ENCODE assay signal across 20 cellular contexts in the genomic region with DNA sequence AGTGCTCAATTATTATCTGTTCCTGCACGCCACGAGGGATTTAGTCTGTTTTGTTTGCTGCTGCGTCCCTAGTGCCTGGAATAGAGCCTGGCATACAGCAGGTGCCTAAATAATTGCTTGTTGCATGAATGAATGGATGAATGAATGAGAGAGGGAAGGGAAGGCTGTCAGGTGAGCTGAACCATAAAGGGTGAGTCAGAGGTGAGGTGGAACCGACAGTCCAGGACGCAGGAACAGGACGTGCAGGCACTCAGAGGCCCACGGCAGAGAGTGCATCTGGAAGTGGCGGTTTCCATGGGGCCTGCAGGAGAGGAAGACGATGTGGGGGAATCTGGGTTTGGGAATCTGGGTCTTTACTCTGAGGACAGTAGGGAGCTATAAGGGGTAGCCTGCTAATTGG. TPM values are rescaled to one million over a fixed set of nuclear protein-coding genes. Genes with fewer than 3 reads are reported as not detected.
A peak's percentile ranks its signal among the peaks of the same experiment; 100 is the strongest.
DNase-seq lines count a peak whose midpoint lies in the region; ATAC-seq and TF ChIP-seq lines count a peak whose summit lies in the region.
"Had no signal": no experiment of that assay in that cellular context is flagged by ENCODE, and none has a peak within 500 bp of the region (broad histone marks: within the 10 kb centered on the region; RNA-seq: fewer than 3 reads in every experiment).

No MANE protein-coding gene starts in this region.

- no peaks in the 10 kb centered on the region for H3K36me3 ChIP-seq in naive thymus-derived CD4-positive, alpha-beta T cell (ENCODE audit: control insufficient read depth in 2 of 3, insufficient read depth in 3 of 3, low read length in 3 of 3)
- H3K36me3 ChIP-seq: tibial artery had no signal

- no peak overlapping the region for H3K4me3 Mint-ChIP-seq in stimulated activated naive CD8-positive, alpha-beta T cell treated with anti-CD3 and anti-CD28 coated beads, Interleukin-15, amount 100 ng/mL, for 72 hours
- H3K4me3 Mint-ChIP-seq in activated B cell treated with CpG ODN at 0.5 μM for 24 hours: no peak overlapping the region
- no peak overlapping the region for H3K4me3 Mint-ChIP-seq in naive thymus-derived CD4-positive, alpha-beta T cell

- no peak for ATAC-seq in stimulated activated naive CD8-positive, alpha-beta T cell treated with anti-CD3 and anti-CD28 coated beads, Interleukin-15, amount 100 ng/mL, for 72 hours
- ATAC-seq in stimulated activated naive CD8-positive, alpha-beta T cell treated with anti-CD3 and anti-CD28 coated beads, Interleukin-15, Interleukin-2, amounts not matched to agents 100 U/mL and 50 U/mL, for 24 hours: no peak
- ATAC-seq in activated B cell treated with CpG ODN at 0.5 μM for 24 hours (ENCODE audit: low read depth): no peak
- no peak for ATAC-seq in naive thymus-derived CD4-positive, alpha-beta T cell
- ATAC-seq in HG03354 (IDR thresholded peaks at IDR 0.05; ENCODE audit: poor library complexity, severe bottlenecking, unreplicated experiment): no peak
- ATAC-seq: psoas muscle had no signal

- POLR2A ChIA-PET in activated B cell treated with CpG ODN at 0.5 μM for 24 hours (lab: Charles Lee): interaction anchor here (2.9 kb wide), 1 partner anchor 12 kb away, joined by 34 read pairs; no protein-coding TSS in a partner anchor
- POLR2A ChIA-PET in naive thymus-derived CD4-positive, alpha-beta T cell (lab: Charles Lee): interaction anchor here (0.8 kb wide), 1 partner anchor 1296 kb away, joined by 3 read pairs; the partner anchor contains the start of gene RPS24

- H3K27me3 ChIP-seq in naive thymus-derived CD4-positive, alpha-beta T cell (ENCODE audit: control insufficient read depth in 2 of 2, insufficient read depth in 2 of 2, low read length in 2 of 2): no peaks in the 10 kb centered on the region
- H3K27me3 ChIP-seq: tibial artery had no signal

- no peak overlapping the region for H3K27ac ChIP-seq in naive thymus-derived CD4-positive, alpha-beta T cell (ENCODE audit: low read depth, low read length)
- H3K27ac ChIP-seq: psoas muscle, tibial artery had no signal

- H3K27me3 Mint-ChIP-seq in stimulated activated naive CD8-positive, alpha-beta T cell treated with anti-CD3 and anti-CD28 coated beads, Interleukin-15, amount 100 ng/mL, for 72 hours: no peaks in the 10 kb centered on the region
- no peaks in the 10 kb centered on the region for H3K27me3 Mint-ChIP-seq in activated B cell treated with CpG ODN at 0.5 μM for 24 hours
- H3K27me3 Mint-ChIP-seq in naive thymus-derived CD4-positive, alpha-beta T cell: no peaks in the 10 kb centered on the region

- no peak for TF ChIP-seq CTCF in activated B cell treated with CpG ODN at 0.5 μM for 24 hours (IDR thresholded peaks at IDR 0.05)

- H3K4me3 ChIP-seq in naive thymus-derived CD4-positive, alpha-beta T cell (ENCODE audit: low read length): no peak overlapping the region
- H3K4me3 ChIP-seq: psoas muscle, skin epidermis, tibial artery had no signal

- peaks cover 38% of the 10 kb centered on the region for H3K4me1 Mint-ChIP-seq in stimulated activated naive CD8-positive, alpha-beta T cell treated with anti-CD3 and anti-CD28 coated beads, Interleukin-15, amount 100 ng/mL, for 72 hours
- H3K4me1 Mint-ChIP-seq in activated B cell treated with CpG ODN at 0.5 μM for 24 hours: peaks cover 24% of the 10 kb centered on the region
- H3K4me1 Mint-ChIP-seq in naive thymus-derived CD4-positive, alpha-beta T cell: peaks cover 5 to 40% (median 22%) of the 10 kb centered on the region in 7 donors

- CTCF ChIA-PET in activated B cell treated with CpG ODN at 0.5 μM for 24 hours (lab: Charles Lee): no interaction called here
- CTCF ChIA-PET in naive thymus-derived CD4-positive, alpha-beta T cell (lab: Charles Lee): no interaction called here

- H3K36me3 Mint-ChIP-seq in activated B cell treated with CpG ODN at 0.5 μM for 24 hours (ENCODE audit: low read depth): no peaks in the 10 kb centered on the region
- peaks cover 0 to 9% (median 0%) of the 10 kb centered on the region in 5 donors for H3K36me3 Mint-ChIP-seq in naive thymus-derived CD4-positive, alpha-beta T cell

- H3K4me1 ChIP-seq in naive thymus-derived CD4-positive, alpha-beta T cell (ENCODE audit: control insufficient read depth in 2 of 2, insufficient read depth in 2 of 2, low read length in 2 of 2): peaks cover 4 to 18% of the 10 kb centered on the region in 2 donors
- H3K4me1 ChIP-seq: psoas muscle, tibial artery had no signal

- H3K27ac Mint-ChIP-seq in stimulated activated naive CD8-positive, alpha-beta T cell treated with anti-CD3 and anti-CD28 coated beads, Interleukin-15, amount 100 ng/mL, for 72 hours: peak overlapping the region; percentile 25 to 45
- peak overlapping the region; percentile 13 for H3K27ac Mint-ChIP-seq in activated B cell treated with CpG ODN at 0.5 μM for 24 hours
- H3K27ac Mint-ChIP-seq in naive thymus-derived CD4-positive, alpha-beta T cell: peak overlapping the region in 3 of 9 donors; percentile 27 to 50 (median 33)

- H3K9me3 Mint-ChIP-seq in stimulated activated naive CD8-positive, alpha-beta T cell treated with anti-CD3 and anti-CD28 coated beads, Interleukin-15, amount 100 ng/mL, for 72 hours: no peaks in the 10 kb centered on the region
- H3K9me3 Mint-ChIP-seq in activated B cell treated with CpG ODN at 0.5 μM for 24 hours: no peaks in the 10 kb centered on the region
- peaks cover 0 to 7% (median 0%) of the 10 kb centered on the region in 11 donors for H3K9me3 Mint-ChIP-seq in naive thymus-derived CD4-positive, alpha-beta T cell

- no peak for DNase-seq in stimulated activated naive CD8-positive, alpha-beta T cell treated with anti-CD3 and anti-CD28 coated beads, Interleukin-15, amount 100 ng/mL, for 72 hours
- no peak for DNase-seq in stimulated activated naive CD8-positive, alpha-beta T cell treated with anti-CD3 and anti-CD28 coated beads, Interleukin-15, Interleukin-2, amounts not matched to agents 100 U/mL and 50 U/mL, for 24 hours
- DNase-seq in activated B cell treated with CpG ODN at 0.5 μM for 24 hours (no peak), islet precursor cell (peak; percentile 74)
- no peak for DNase-seq in activated CD4-positive, alpha-beta T cell treated with anti-CD3 and anti-CD28 coated beads for 48 hours
- no peak for DNase-seq in naive thymus-derived CD4-positive, alpha-beta T cell
- DNase-seq: activated effector memory CD4-positive, alpha-beta T cell treated with Interleukin-2 at 50 U/mL for 16 hours; amniotic stem cell; foreskin fibroblast; H7; midbrain; NCI-H1092 treated with DMSO at 0.1 percent for 48 hours; NCI-H2029 treated with DMSO at 0.1 percent for 48 hours; NK-92 treated with Interleukin-12 subunit alpha and Interleukin-12 subunit beta, amount 100 ng/mL, for 24 hours; psoas muscle; RPMI8226; stimulated activated naive CD4-positive, alpha-beta T cell treated with Interleukin-2 at 50 U/mL for 16 hours; tibial artery had no signal

- no peaks in the 10 kb centered on the region for H3K9me3 ChIP-seq in naive thymus-derived CD4-positive, alpha-beta T cell (ENCODE audit: control insufficient read depth in 2 of 3, low read length in 3 of 3)
- H3K9me3 ChIP-seq: psoas muscle, tibial artery had no signal

- intact Hi-C loops in activated B cell treated with CpG ODN at 0.5 μM for 24 hours (cut with micrococcal nuclease): no loop called here
- intact Hi-C loops in naive thymus-derived CD4-positive, alpha-beta T cell (cut with micrococcal nuclease): loop anchor here in 1 of 2 donors (10.0 kb wide), 2 partner anchors 265 to 1025 kb away; partner anchors contain the start of gene ZMIZ1

RNA-seq across cellular contexts. Expression of gene PPIF, which starts 17.7 kb away (rescaled TPM):
- total RNA-seq in activated B cell treated with CpG ODN at 0.5 μM for 24 hours: 68.2 and 72.5 TPM in 2 replicates
- 100 to 1,000 TPM in 1 of 5 experiments, 10 to 100 TPM in 4; 20.6 to 192 (median 73.3) TPM for total RNA-seq in naive thymus-derived CD4-positive, alpha-beta T cell
- 10 to 100 TPM in 1 of 2 donors, 1 to 10 TPM in 1; 8.7 to 12.9 TPM for polyA plus RNA-seq in naive thymus-derived CD4-positive, alpha-beta T cell
